1 cellular context compared by ENCODE assay signal in the genomic region with DNA sequence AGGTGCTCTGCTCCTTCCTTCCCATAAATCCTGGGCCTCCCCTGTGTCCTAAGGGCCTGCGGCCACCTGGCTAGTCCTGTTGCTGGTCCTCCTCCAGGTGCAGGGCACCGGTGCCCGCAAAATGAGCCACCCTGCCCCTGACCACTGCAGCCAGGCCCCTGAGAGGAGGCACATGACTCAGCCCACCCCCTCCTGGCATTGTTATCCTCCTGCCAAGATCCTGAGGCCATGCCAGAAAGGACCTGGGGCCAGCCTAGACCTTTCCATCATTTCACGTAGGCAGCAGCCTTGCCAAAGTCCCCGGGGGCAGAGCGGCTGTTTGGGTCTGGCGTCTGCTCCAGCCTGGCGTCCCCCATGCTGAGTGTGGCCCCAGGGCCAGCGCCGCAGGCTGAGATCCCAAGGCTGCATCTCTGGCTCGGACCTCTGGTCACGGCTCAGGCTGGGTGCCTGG.
TF ChIP-seq lines count a peak whose summit lies in the region.

No MANE protein-coding gene starts in this region.

TF ChIP-seq in HEK293T, 16 proteins besides CTCF, POLR2A, EP300 and RAD21 (continued from another document):
- TF ChIP-seq, protein P1, sequence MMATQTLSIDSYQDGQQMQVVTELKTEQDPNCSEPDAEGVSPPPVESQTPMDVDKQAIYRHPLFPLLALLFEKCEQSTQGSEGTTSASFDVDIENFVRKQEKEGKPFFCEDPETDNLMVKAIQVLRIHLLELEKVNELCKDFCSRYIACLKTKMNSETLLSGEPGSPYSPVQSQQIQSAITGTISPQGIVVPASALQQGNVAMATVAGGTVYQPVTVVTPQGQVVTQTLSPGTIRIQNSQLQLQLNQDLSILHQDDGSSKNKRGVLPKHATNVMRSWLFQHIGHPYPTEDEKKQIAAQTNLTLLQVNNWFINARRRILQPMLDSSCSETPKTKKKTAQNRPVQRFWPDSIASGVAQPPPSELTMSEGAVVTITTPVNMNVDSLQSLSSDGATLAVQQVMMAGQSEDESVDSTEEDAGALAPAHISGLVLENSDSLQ (IDR thresholded peaks at IDR 0.05), result no peak
- TF ChIP-seq SUZ12 (IDR thresholded peaks at IDR 0.05), result no peak
- no peak for TF ChIP-seq BHLHE40 (IDR thresholded peaks at IDR 0.05; ENCODE audit: borderline replicate concordance)
- no peak for TF ChIP-seq ZNF384 (IDR thresholded peaks at IDR 0.05)
- no peak for TF ChIP-seq CTBP1 (IDR thresholded peaks at IDR 0.05; ENCODE audit: borderline replicate concordance)
- TF ChIP-seq SP1 (IDR thresholded peaks at IDR 0.05), result no peak
- TF ChIP-seq LEF1 (IDR thresholded peaks at IDR 0.05; ENCODE audit: borderline replicate concordance), result no peak
- no peak for TF ChIP-seq ELF4 (IDR thresholded peaks at IDR 0.05)
- no peak for TF ChIP-seq TARDBP (IDR thresholded peaks at IDR 0.05)
TF ChIP-seq in HEK293T: peak in this region for 0.
